15 cellular contexts compared by ENCODE assay signal in genomic region chr15:99130765-99131440, GRCh38.
"Had no signal": no experiment of that assay in that cellular context is flagged by ENCODE, and none has a peak within 500 bp of the region (broad histone marks: within the 10 kb centered on the region; RNA-seq: fewer than 3 reads in every experiment).

No MANE protein-coding gene starts in this region.

- H3K27ac Mint-ChIP-seq: activated T-helper 2 cell treated with anti-CD3 and anti-CD28 coated beads, Interferon-gamma antibody, Interleukin-2, Interleukin-4, amounts not matched to agents 10 μg/mL and 5 μg/mL and 100 μg/mL, durations not matched to agents 14 hours and 24 hours and 36 hours; stimulated activated naive CD8-positive, alpha-beta T cell treated with anti-CD3 and anti-CD28 coated beads, Interleukin-15, amount 100 ng/mL, for 72 hours had no signal

- H3K27me3 Mint-ChIP-seq: stimulated activated naive CD8-positive, alpha-beta T cell treated with anti-CD3 and anti-CD28 coated beads, Interleukin-15, amount 100 ng/mL, for 72 hours had no signal

- H3K4me3 ChIP-seq: dorsolateral prefrontal cortex, right lobe of liver, spleen, thyroid gland had no signal

- H3K27me3 ChIP-seq: brain microvascular endothelial cell, dorsolateral prefrontal cortex, neutrophil, right lobe of liver, spleen, thyroid gland had no signal

- H3K27ac ChIP-seq: brain microvascular endothelial cell, neutrophil, right lobe of liver, spleen had no signal

- H3K4me1 ChIP-seq: spleen had no signal

- ATAC-seq: stimulated activated naive CD8-positive, alpha-beta T cell treated with anti-CD3 and anti-CD28 coated beads, Interleukin-15, amount 100 ng/mL, for 72 hours had no signal

- DNase-seq: activated CD4-positive, CD25-positive, alpha-beta regulatory T cell; activated naive CD4-positive, alpha-beta T cell treated with anti-CD3 and anti-CD28 coated beads, Interleukin-2, amount 50 U/mL, for 16 hours; amniotic stem cell; brain microvascular endothelial cell; cerebellar nuclear complex; dorsolateral prefrontal cortex; foreskin melanocyte; spleen; stimulated activated CD4-positive, alpha-beta T cell treated with anti-CD3 and anti-CD28 coated beads, Interleukin-1b, Interleukin-23, amount 100 ng/mL, for 48 hours; stimulated activated naive CD8-positive, alpha-beta T cell treated with anti-CD3 and anti-CD28 coated beads, Interleukin-15, amount 100 ng/mL, for 72 hours; T-helper 2 cell; thyroid gland had no signal

- H3K4me3 Mint-ChIP-seq: stimulated activated naive CD8-positive, alpha-beta T cell treated with anti-CD3 and anti-CD28 coated beads, Interleukin-15, amount 100 ng/mL, for 72 hours had no signal

- H3K9me3 Mint-ChIP-seq: activated T-helper 2 cell treated with anti-CD3 and anti-CD28 coated beads, Interferon-gamma antibody, Interleukin-2, Interleukin-4, amounts not matched to agents 10 μg/mL and 5 μg/mL and 100 μg/mL, durations not matched to agents 14 hours and 24 hours and 36 hours; stimulated activated naive CD8-positive, alpha-beta T cell treated with anti-CD3 and anti-CD28 coated beads, Interleukin-15, amount 100 ng/mL, for 72 hours had no signal

- H3K9me3 ChIP-seq: neutrophil, right lobe of liver, spleen, thyroid gland had no signal

- H3K4me1 Mint-ChIP-seq: stimulated activated naive CD8-positive, alpha-beta T cell treated with anti-CD3 and anti-CD28 coated beads, Interleukin-15, amount 100 ng/mL, for 72 hours had no signal

- H3K36me3 ChIP-seq: brain microvascular endothelial cell, neutrophil, right lobe of liver had no signal
